ENCODE assay signal across 14 cellular contexts in genomic region chr15:67110958-67111864, GRCh38. TPM values are rescaled to one million over a fixed set of nuclear protein-coding genes. Genes with fewer than 3 reads are reported as not detected.
DNase-seq lines count a peak whose midpoint lies in the region; ATAC-seq and TF ChIP-seq lines count a peak whose summit lies in the region.
"Had no signal": no experiment of that assay in that cellular context is flagged by ENCODE, and none has a peak within 500 bp of the region (broad histone marks: within the 10 kb centered on the region; RNA-seq: fewer than 3 reads in every experiment).

No MANE protein-coding gene starts in this region.

- no peaks in the 10 kb centered on the region for H3K9me2 ChIP-seq in PC-3 (replicated peaks; ENCODE audit: low read length)

- no peak overlapping the region for H3K4me3 Mint-ChIP-seq in activated CD4-positive, alpha-beta T cell treated with anti-CD3 and anti-CD28 coated beads, Interleukin-2, amount 10 ng/mL, durations not matched to agents 24 days and 14 days
- H3K4me3 Mint-ChIP-seq in central memory CD8-positive, alpha-beta T cell, result peak overlapping the region; percentile 41

- 97% methylated on average over 2 of the region's 2 CpGs for WGBS in smooth muscle cell (ENCODE audit: low lambda C conversion rate)

- peaks cover 4% of the 10 kb centered on the region for H3K9me3 Mint-ChIP-seq in activated CD4-positive, alpha-beta T cell treated with anti-CD3 and anti-CD28 coated beads, Interleukin-2, amount 10 ng/mL, durations not matched to agents 24 days and 14 days
- H3K9me3 Mint-ChIP-seq in central memory CD8-positive, alpha-beta T cell, result no peaks in the 10 kb centered on the region

- H3K36me3 Mint-ChIP-seq in activated CD4-positive, alpha-beta T cell treated with anti-CD3 and anti-CD28 coated beads, Interleukin-2, amount 10 ng/mL, durations not matched to agents 24 days and 14 days (ENCODE audit: low read depth), result peaks cover 68% of the 10 kb centered on the region
- H3K36me3 Mint-ChIP-seq in central memory CD8-positive, alpha-beta T cell (ENCODE audit: insufficient read depth), result peaks cover 6% of the 10 kb centered on the region

- BruUV-seq in PC-3 (replicated peaks; lab: Mats Ljungman, UMichigan), result no TSS peak

- no peaks in the 10 kb centered on the region for H3K27me3 Mint-ChIP-seq in activated CD4-positive, alpha-beta T cell treated with anti-CD3 and anti-CD28 coated beads, Interleukin-2, amount 10 ng/mL, durations not matched to agents 24 days and 14 days
- no peaks in the 10 kb centered on the region for H3K27me3 Mint-ChIP-seq in central memory CD8-positive, alpha-beta T cell

- H3K4me1 Mint-ChIP-seq in activated CD4-positive, alpha-beta T cell treated with anti-CD3 and anti-CD28 coated beads, Interleukin-2, amount 10 ng/mL, durations not matched to agents 24 days and 14 days, result peaks cover 85% of the 10 kb centered on the region
- H3K4me1 Mint-ChIP-seq in central memory CD8-positive, alpha-beta T cell, result peaks cover 84% of the 10 kb centered on the region

- ATAC-seq in PC-3 (no peak), HG03521 (IDR thresholded peaks at IDR 0.05; ENCODE audit: unreplicated experiment) (no peak)
- peak; percentile 55 for ATAC-seq in central memory CD8-positive, alpha-beta T cell (replicated peaks; ENCODE audit: extremely low read depth, poor library complexity, severe bottlenecking)
- ATAC-seq: heart left ventricle, sciatic nerve had no signal

- H3F3A ChIP-seq in PC-3 (ENCODE audit: low read length, unreplicated experiment) (peaks cover 4% of the 10 kb centered on the region), smooth muscle cell (ENCODE audit: low read depth) (peaks cover 22% of the 10 kb centered on the region)

- H3K79me2 ChIP-seq in PC-3 (ENCODE audit: low read length) (peaks cover 95% of the 10 kb centered on the region), smooth muscle cell (ENCODE audit: low read depth) (peaks cover 69% of the 10 kb centered on the region)

- H3K27ac ChIP-seq in PC-3 (ENCODE audit: low read length) (peak overlapping the region; percentile 19; the same call in 1 of the 2 replicates), smooth muscle cell (ENCODE audit: low read depth) (peak overlapping the region; percentile 96)

- H3K4me3 ChIP-seq in PC-3 (ENCODE audit: low read length) (no peak overlapping the region), smooth muscle cell (no peak overlapping the region)
- H3K4me3 ChIP-seq: heart left ventricle had no signal

- H3K27me3 ChIP-seq in PC-3 (ENCODE audit: low read length) (no peaks in the 10 kb centered on the region), smooth muscle cell (ENCODE audit: low read depth) (no peaks in the 10 kb centered on the region)
- H3K27me3 ChIP-seq: heart left ventricle had no signal

- TF ChIP-seq CTCF in PC-3 (conservative IDR thresholded peaks at IDR 0.05; ENCODE audit: low read depth, low read length) (no peak), smooth muscle cell (IDR thresholded peaks at IDR 0.05; ENCODE audit: borderline replicate concordance, insufficient read depth, poor library complexity, severe bottlenecking) (no peak)

- H4K20me1 ChIP-seq in PC-3 (ENCODE audit: low read length), result no peaks in the 10 kb centered on the region
- peaks cover 18% of the 10 kb centered on the region for H4K20me1 ChIP-seq in smooth muscle cell (ENCODE audit: low read depth)

- H3K36me3 ChIP-seq in PC-3 (ENCODE audit: low read depth, low read length) (peaks cover 61% of the 10 kb centered on the region), smooth muscle cell (ENCODE audit: low read depth) (peaks cover 9% of the 10 kb centered on the region)
- H3K36me3 ChIP-seq: heart left ventricle had no signal

- H3K9me3 ChIP-seq in PC-3 (ENCODE audit: low read length), result peaks cover 11% of the 10 kb centered on the region; the same call in 1 of the 2 replicates
- no peaks in the 10 kb centered on the region for H3K9me3 ChIP-seq in smooth muscle cell (replicated peaks; ENCODE audit: low read depth)

- H3K9ac ChIP-seq in PC-3 (ENCODE audit: low read length) (no peak overlapping the region), smooth muscle cell (ENCODE audit: low read depth) (no peak overlapping the region)

- H3K4me1 ChIP-seq in PC-3 (ENCODE audit: insufficient read depth, low read length) (peaks cover 58% of the 10 kb centered on the region), smooth muscle cell (ENCODE audit: low read depth) (peaks cover 16% of the 10 kb centered on the region)

- no peak for DNase-seq in activated CD4-positive, alpha-beta T cell treated with anti-CD3 and anti-CD28 coated beads, Interleukin-2, amount 10 ng/mL, durations not matched to agents 24 days and 14 days
- DNase-seq in activated CD4-positive, alpha-beta T cell treated with anti-CD3 and anti-CD28 coated beads, Interleukin-2, amount 50 U/mL, for 1 hour, result no peak
- DNase-seq in PC-3 (no peak), smooth muscle cell (lab: John Stamatoyannopoulos, UW; ENCODE audit: unreplicated experiment) (no peak), DMS114 treated with DMSO at 0.1 percent for 48 hours (lab: John Stamatoyannopoulos, UW; ENCODE audit: unreplicated experiment) (no peak), DMS153 treated with DMSO at 0.1 percent for 48 hours (lab: John Stamatoyannopoulos, UW; ENCODE audit: unreplicated experiment) (no peak)
- no peak for DNase-seq in central memory CD8-positive, alpha-beta T cell (ENCODE audit: low spot score in 2 of 2)
- DNase-seq: cortex of kidney, KBM-7, mesendoderm, NCI-H446 had no signal

- no peak overlapping the region for H3K4me2 ChIP-seq in PC-3 (ENCODE audit: low read length)
- no peak overlapping the region for H3K4me2 ChIP-seq in smooth muscle cell

- POLR2A ChIA-PET in PC-3 (lab: Charles Lee; ENCODE audit: unreplicated experiment), result no interaction called here

- H2AFZ ChIP-seq in PC-3 (ENCODE audit: low read length) (no peak overlapping the region), smooth muscle cell (ENCODE audit: low read depth) (no peak overlapping the region)

- H3K27ac Mint-ChIP-seq in activated CD4-positive, alpha-beta T cell treated with anti-CD3 and anti-CD28 coated beads, Interleukin-2, amount 10 ng/mL, durations not matched to agents 24 days and 14 days, result peak overlapping the region; percentile 48
- H3K27ac Mint-ChIP-seq in central memory CD8-positive, alpha-beta T cell (ENCODE audit: low read depth), result peak overlapping the region; percentile 64

- CTCF ChIA-PET in PC-3 (lab: Charles Lee), result no interaction called here

- intact Hi-C loops in activated CD4-positive, alpha-beta T cell treated with anti-CD3 and anti-CD28 coated beads, Interleukin-2, amount 10 ng/mL, durations not matched to agents 24 days and 14 days (cut with micrococcal nuclease), result loop anchor here (1.0 kb wide), 1 partner anchor 8 kb away; no protein-coding TSS in a partner anchor
- intact Hi-C loops in PC-3 (cut with micrococcal nuclease), result no loop called here

RNA-seq across cellular contexts. Expression of gene SMAD3, which starts 45.8 kb away (rescaled TPM):
- total RNA-seq in activated CD4-positive, alpha-beta T cell treated with anti-CD3 and anti-CD28 coated beads, Interleukin-2, amount 10 ng/mL, durations not matched to agents 24 days and 14 days, result 59.9 and 61.6 TPM in 2 replicates
- total RNA-seq in PC-3 (2014; rRNA removed), result 75.6 and 86.4 TPM in 2 replicates
- 21.9 and 25.9 TPM in 2 replicates for total RNA-seq in smooth muscle cell
- 20.2 and 27.7 TPM in 2 replicates for polyA plus RNA-seq in smooth muscle cell
